ENCODE assay signal across 1 cellular context in the genomic region with DNA sequence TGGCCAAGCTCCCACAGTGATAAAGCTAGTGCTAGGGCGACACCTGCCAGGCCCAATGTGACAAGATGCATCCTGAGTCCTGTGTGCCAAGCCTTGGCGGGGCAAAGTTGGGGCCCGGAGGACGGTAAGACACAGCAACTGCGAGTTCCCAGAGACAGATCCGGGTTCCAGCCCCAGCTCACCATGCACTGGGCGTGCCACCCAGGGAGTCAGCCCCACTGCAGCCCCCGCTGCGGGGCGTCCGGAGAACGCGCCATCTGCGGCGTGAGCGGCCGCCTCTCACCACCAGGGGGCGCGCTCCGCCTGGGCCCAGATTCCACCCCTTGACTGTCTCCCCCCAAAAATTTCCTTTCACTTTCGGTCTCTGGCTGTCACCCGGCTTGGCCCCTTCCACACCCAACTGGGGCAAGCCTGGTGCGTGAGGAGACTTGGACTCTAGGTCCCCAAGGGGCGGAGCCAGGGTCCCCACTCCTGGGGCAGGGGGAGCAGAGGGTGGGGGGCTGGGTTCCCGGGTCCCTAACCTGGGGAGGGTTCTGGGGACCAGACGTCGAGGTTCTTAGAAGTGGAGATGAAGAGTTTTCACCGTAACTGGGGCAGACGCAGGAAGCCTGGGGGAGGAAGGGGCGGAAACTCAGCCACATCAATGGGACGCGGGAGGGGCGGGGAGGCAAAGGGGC.
TF ChIP-seq lines count a peak whose summit lies in the region.

A gene with protein sequence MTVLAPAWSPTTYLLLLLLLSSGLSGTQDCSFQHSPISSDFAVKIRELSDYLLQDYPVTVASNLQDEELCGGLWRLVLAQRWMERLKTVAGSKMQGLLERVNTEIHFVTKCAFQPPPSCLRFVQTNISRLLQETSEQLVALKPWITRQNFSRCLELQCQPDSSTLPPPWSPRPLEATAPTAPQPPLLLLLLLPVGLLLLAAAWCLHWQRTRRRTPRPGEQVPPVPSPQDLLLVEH (plus strand): TSS at position 348 of the 677 bp plus-strand sequence. CDS start 425 bp downstream, outside the sequence.

TF ChIP-seq in K562, 482 proteins besides CTCF, POLR2A, EP300 and RAD21 (continued from another document and continues in another):
- TF ChIP-seq MGA (IDR thresholded peaks at IDR 0.05) (no peak; the same call in 1 of the 2 replicates), ZNF175 (CRISPR knock-in tag; IDR thresholded peaks at IDR 0.05; ENCODE audit: low read depth) (no peak), ZNF445 (CRISPR knock-in tag; IDR thresholded peaks at IDR 0.05; ENCODE audit: low read depth) (no peak), ZNF584 (CRISPR knock-in tag; IDR thresholded peaks at IDR 0.05; ENCODE audit: low read depth) (no peak), SNRNP70 (optimal IDR thresholded peaks at IDR 0.05; ENCODE audit: low read depth, low read length) (no peak), E4F1 (CRISPR knock-in tag; IDR thresholded peaks at IDR 0.05; ENCODE audit: borderline replicate concordance) (no peak), GATAD2B (IDR thresholded peaks at IDR 0.05; ENCODE audit: borderline replicate concordance) (no peak), EGR1 (conservative IDR thresholded peaks at IDR 0.05) (peak; percentile 33; the same call in 1 of the 2 replicates), GTF2E2 (tag; IDR thresholded peaks at IDR 0.05) (no peak), ATF3 (IDR thresholded peaks at IDR 0.05) (no peak), ATF3 (CRISPR knock-in tag; conservative IDR thresholded peaks at IDR 0.05) (no peak), KLF1 (tag; IDR thresholded peaks at IDR 0.05) (no peak), ESRRA (IDR thresholded peaks at IDR 0.05; ENCODE audit: borderline replicate concordance, low read depth) (peak; percentile 67), MEIS2 (IDR thresholded peaks at IDR 0.05; ENCODE audit: partially characterized antibody) (peak; percentile 8), TAL1 (IDR thresholded peaks at IDR 0.05) (0 out of 2 replicates have a peak, but pooled peaks have one; percentile 5), E2F3 (CRISPR knock-in tag; IDR thresholded peaks at IDR 0.05) (no peak), CBX3 (IDR thresholded peaks at IDR 0.05; ENCODE audit: borderline replicate concordance in 1 of 2, low read length in 2 of 2) (peak in 1 of 2 experiments; percentile 42; a peak in 1 of 3 replicates), SRSF3 (IDR thresholded peaks at IDR 0.05; ENCODE audit: insufficient read depth, low read length) (no peak), ZNF644 (tag; IDR thresholded peaks at IDR 0.05; ENCODE audit: low read depth) (no peak), ATF1 (CRISPR knock-in tag; IDR thresholded peaks at IDR 0.05) (no peak), ATF1 (tag; IDR thresholded peaks at IDR 0.05) (peak; percentile 53), DIDO1 (tag; IDR thresholded peaks at IDR 0.05; ENCODE audit: low read depth) (no peak), RCOR1 (IDR thresholded peaks at IDR 0.05; ENCODE audit: borderline replicate concordance in 1 of 2, low read depth in 2 of 2, low read length in 2 of 2) (peak in 1 of 2 experiments; percentile 50; a peak in 2 of 4 replicates), TOE1 (IDR thresholded peaks at IDR 0.05; ENCODE audit: borderline replicate concordance) (no peak), TOE1 (CRISPR knock-in tag; IDR thresholded peaks at IDR 0.05; ENCODE audit: borderline replicate concordance, low read depth) (no peak), CBX8 (IDR thresholded peaks at IDR 0.05; ENCODE audit: borderline replicate concordance, extremely low read depth, low read depth, low read length, poor library complexity, severe bottlenecking) (no peak), USF2 (CRISPR knock-in tag; IDR thresholded peaks at IDR 0.05) (no peak), POLR2G (IDR thresholded peaks at IDR 0.05; ENCODE audit: low read depth, low read length) (peak; percentile 68; the same call in 1 of the 2 replicates)
- TF ChIP-seq, protein P1, sequence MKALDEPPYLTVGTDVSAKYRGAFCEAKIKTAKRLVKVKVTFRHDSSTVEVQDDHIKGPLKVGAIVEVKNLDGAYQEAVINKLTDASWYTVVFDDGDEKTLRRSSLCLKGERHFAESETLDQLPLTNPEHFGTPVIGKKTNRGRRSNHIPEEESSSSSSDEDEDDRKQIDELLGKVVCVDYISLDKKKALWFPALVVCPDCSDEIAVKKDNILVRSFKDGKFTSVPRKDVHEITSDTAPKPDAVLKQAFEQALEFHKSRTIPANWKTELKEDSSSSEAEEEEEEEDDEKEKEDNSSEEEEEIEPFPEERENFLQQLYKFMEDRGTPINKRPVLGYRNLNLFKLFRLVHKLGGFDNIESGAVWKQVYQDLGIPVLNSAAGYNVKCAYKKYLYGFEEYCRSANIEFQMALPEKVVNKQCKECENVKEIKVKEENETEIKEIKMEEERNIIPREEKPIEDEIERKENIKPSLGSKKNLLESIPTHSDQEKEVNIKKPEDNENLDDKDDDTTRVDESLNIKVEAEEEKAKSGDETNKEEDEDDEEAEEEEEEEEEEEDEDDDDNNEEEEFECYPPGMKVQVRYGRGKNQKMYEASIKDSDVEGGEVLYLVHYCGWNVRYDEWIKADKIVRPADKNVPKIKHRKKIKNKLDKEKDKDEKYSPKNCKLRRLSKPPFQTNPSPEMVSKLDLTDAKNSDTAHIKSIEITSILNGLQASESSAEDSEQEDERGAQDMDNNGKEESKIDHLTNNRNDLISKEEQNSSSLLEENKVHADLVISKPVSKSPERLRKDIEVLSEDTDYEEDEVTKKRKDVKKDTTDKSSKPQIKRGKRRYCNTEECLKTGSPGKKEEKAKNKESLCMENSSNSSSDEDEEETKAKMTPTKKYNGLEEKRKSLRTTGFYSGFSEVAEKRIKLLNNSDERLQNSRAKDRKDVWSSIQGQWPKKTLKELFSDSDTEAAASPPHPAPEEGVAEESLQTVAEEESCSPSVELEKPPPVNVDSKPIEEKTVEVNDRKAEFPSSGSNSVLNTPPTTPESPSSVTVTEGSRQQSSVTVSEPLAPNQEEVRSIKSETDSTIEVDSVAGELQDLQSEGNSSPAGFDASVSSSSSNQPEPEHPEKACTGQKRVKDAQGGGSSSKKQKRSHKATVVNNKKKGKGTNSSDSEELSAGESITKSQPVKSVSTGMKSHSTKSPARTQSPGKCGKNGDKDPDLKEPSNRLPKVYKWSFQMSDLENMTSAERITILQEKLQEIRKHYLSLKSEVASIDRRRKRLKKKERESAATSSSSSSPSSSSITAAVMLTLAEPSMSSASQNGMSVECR (CRISPR knock-in tag; IDR thresholded peaks at IDR 0.05), result peak; percentile 72
